13 cellular contexts compared by ENCODE assay signal in genomic region chr19:16949496-16950023, GRCh38.
DNase-seq lines count a peak whose midpoint lies in the region; ATAC-seq lines count a peak whose summit lies in the region.
"Had no signal": no experiment of that assay in that cellular context is flagged by ENCODE, and none has a peak within 500 bp of the region (broad histone marks: within the 10 kb centered on the region; RNA-seq: fewer than 3 reads in every experiment).

No MANE protein-coding gene starts in this region.

- no peak overlapping the region for H3K4me3 Mint-ChIP-seq in activated CD8-positive, alpha-beta memory T cell treated with anti-CD3 and anti-CD28 coated beads, Interleukin-2, amount 10 ng/mL, durations not matched to agents 7 days and 5 days
- H3K4me3 Mint-ChIP-seq: H9 had no signal

- H3K9me3 Mint-ChIP-seq in activated CD8-positive, alpha-beta memory T cell treated with anti-CD3 and anti-CD28 coated beads, Interleukin-2, amount 10 ng/mL, durations not matched to agents 7 days and 5 days (ENCODE audit: low read depth): peaks cover 12% of the 10 kb centered on the region

- H3K4me1 Mint-ChIP-seq in activated CD8-positive, alpha-beta memory T cell treated with anti-CD3 and anti-CD28 coated beads, Interleukin-2, amount 10 ng/mL, durations not matched to agents 7 days and 5 days: no peaks in the 10 kb centered on the region
- H3K4me1 Mint-ChIP-seq: CD4-positive, CD25-positive, alpha-beta regulatory T cell had no signal

- peak; percentile 19 for DNase-seq in activated CD8-positive, alpha-beta memory T cell treated with anti-CD3 and anti-CD28 coated beads for 24 hours
- no peak for DNase-seq in activated CD8-positive, alpha-beta memory T cell treated with anti-CD3 and anti-CD28 coated beads, Interleukin-2, amount 10 ng/mL, durations not matched to agents 7 days and 5 days
- peak; percentile 20 for DNase-seq in RPMI8226
- DNase-seq in mesenteric fat pad (ENCODE audit: low spot score): peak; percentile 60
- no peak for DNase-seq in D341Med (ENCODE audit: low spot score)
- no peak for DNase-seq in stimulated activated CD4-positive, alpha-beta T cell treated with anti-CD3 and anti-CD28 coated beads, Interleukin-15, amount 100 ng/mL, for 24 hours
- no peak for DNase-seq in activated CD4-positive, alpha-beta T cell treated with anti-CD3 and anti-CD28 coated beads for 4 hours
- DNase-seq: AML-193; CD4-positive, CD25-positive, alpha-beta regulatory T cell; DMS 273 treated with DMSO at 0.1 percent for 48 hours; GOT3; H9; IMR-90 had no signal

- CTCF ChIA-PET in activated CD8-positive, alpha-beta memory T cell treated with anti-CD3 and anti-CD28 coated beads, Interleukin-2, amount 10 ng/mL, durations not matched to agents 7 days and 5 days (lab: Charles Lee): no interaction called here

- ATAC-seq in activated CD8-positive, alpha-beta memory T cell treated with anti-CD3 and anti-CD28 coated beads, Interleukin-2, amount 10 ng/mL, durations not matched to agents 7 days and 5 days: no peak

- no peaks in the 10 kb centered on the region for H3K27me3 Mint-ChIP-seq in activated CD8-positive, alpha-beta memory T cell treated with anti-CD3 and anti-CD28 coated beads, Interleukin-2, amount 10 ng/mL, durations not matched to agents 7 days and 5 days

- no peak overlapping the region for H3K27ac Mint-ChIP-seq in activated CD8-positive, alpha-beta memory T cell treated with anti-CD3 and anti-CD28 coated beads, Interleukin-2, amount 10 ng/mL, durations not matched to agents 7 days and 5 days

- H3K36me3 Mint-ChIP-seq in activated CD8-positive, alpha-beta memory T cell treated with anti-CD3 and anti-CD28 coated beads, Interleukin-2, amount 10 ng/mL, durations not matched to agents 7 days and 5 days: no peaks in the 10 kb centered on the region
- H3K36me3 Mint-ChIP-seq: CD4-positive, CD25-positive, alpha-beta regulatory T cell had no signal

Comparison
In these comparisons a context has a peak if more than half of its experiments do, and no peak if none do; other contexts are left out.
1. DNase-seq: peak in activated CD8-positive, alpha-beta memory T cell treated with anti-CD3 and anti-CD28 coated beads for 24 hours (single experiment), RPMI8226 (single experiment) and mesenteric fat pad (single experiment); none in activated CD8-positive, alpha-beta memory T cell treated with anti-CD3 and anti-CD28 coated beads, Interleukin-2, amount 10 ng/mL, durations not matched to agents 7 days and 5 days (single experiment), D341Med (single experiment), stimulated activated CD4-positive, alpha-beta T cell treated with anti-CD3 and anti-CD28 coated beads, Interleukin-15, amount 100 ng/mL, for 24 hours (single experiment) and activated CD4-positive, alpha-beta T cell treated with anti-CD3 and anti-CD28 coated beads for 4 hours (0 of 2).